ENCODE assay signal across 8 cellular contexts in genomic region chr4:140153744-140154571, GRCh38. TPM values are rescaled to one million over a fixed set of nuclear protein-coding genes. Genes with fewer than 3 reads are reported as not detected.
A peak's percentile ranks its signal among the peaks of the same experiment; 100 is the strongest.
DNase-seq lines count a peak whose midpoint lies in the region; ATAC-seq and TF ChIP-seq lines count a peak whose summit lies in the region.

Gene MAML3, minus strand, starts transcription at chr4:140154184. Its CDS starts 857 bp downstream, at chr4:140153327.

- peak; percentile 38 for ATAC-seq in GM18505 (IDR thresholded peaks at IDR 0.05; ENCODE audit: unreplicated experiment)
- peak; percentile 39 for ATAC-seq in HG03457 (IDR thresholded peaks at IDR 0.05; ENCODE audit: unreplicated experiment)
- ATAC-seq in HG03139 (IDR thresholded peaks at IDR 0.05; ENCODE audit: unreplicated experiment) = no peak

- peak within 1 kb of the TSS; percentile 81 for H3K4me3 Mint-ChIP-seq in chondrocyte (ENCODE audit: unreplicated experiment)

- H3K27me3 Mint-ChIP-seq in chondrocyte (ENCODE audit: low read depth) = no peaks in the 10 kb centered on the region

- H3K36me3 Mint-ChIP-seq in chondrocyte (ENCODE audit: low read depth) = no peaks in the 10 kb centered on the region

- H3K9me3 Mint-ChIP-seq in chondrocyte (ENCODE audit: low read depth) = no peaks in the 10 kb centered on the region

- H3K4me1 Mint-ChIP-seq in chondrocyte (ENCODE audit: low read depth) = peaks cover 26% of the 10 kb centered on the region

- H3K27ac Mint-ChIP-seq in chondrocyte (ENCODE audit: unreplicated experiment) = peak within 1 kb of the TSS; percentile 86

- DNase-seq in NCI-H524 treated with DMSO at 0.1 percent for 48 hours (lab: John Stamatoyannopoulos, UW) (peak; percentile 58), chondrocyte (ENCODE audit: low spot score) (peak; percentile 98), kidney glomerular epithelial cell (lab: John Stamatoyannopoulos, UW) (peak; percentile 82)
- DNase-seq in activated CD4-positive, alpha-beta T cell treated with anti-CD3 and anti-CD28 coated beads for 4 hours = peak; percentile 84 to 85
- peak; percentile 68 to 76 (median 74) for DNase-seq in stimulated activated CD4-positive, alpha-beta T cell treated with anti-CD3 and anti-CD28 coated beads, Interleukin-12 subunit alpha, Interleukin-12 subunit beta, amount 100 ng/mL, for 48 hours (ENCODE audit: low read depth in 2 of 3, low spot score in 1 of 3)

- no peak for TF ChIP-seq CTCF in chondrocyte (IDR thresholded peaks at IDR 0.05)

- TF ChIP-seq POLR2A in GM18505 (IDR thresholded peaks at IDR 0.05; ENCODE audit: borderline replicate concordance, extremely low read depth, insufficient read depth, insufficient read length) = no peak

RNA-seq across cellular contexts. Expression of gene MAML3, which starts in this region (rescaled TPM):
- 1.6 to 7.2 TPM (median 2.0 TPM) in 3 replicates for total RNA-seq in chondrocyte
